ENCODE assay signal across 15 cellular contexts in the genomic region with DNA sequence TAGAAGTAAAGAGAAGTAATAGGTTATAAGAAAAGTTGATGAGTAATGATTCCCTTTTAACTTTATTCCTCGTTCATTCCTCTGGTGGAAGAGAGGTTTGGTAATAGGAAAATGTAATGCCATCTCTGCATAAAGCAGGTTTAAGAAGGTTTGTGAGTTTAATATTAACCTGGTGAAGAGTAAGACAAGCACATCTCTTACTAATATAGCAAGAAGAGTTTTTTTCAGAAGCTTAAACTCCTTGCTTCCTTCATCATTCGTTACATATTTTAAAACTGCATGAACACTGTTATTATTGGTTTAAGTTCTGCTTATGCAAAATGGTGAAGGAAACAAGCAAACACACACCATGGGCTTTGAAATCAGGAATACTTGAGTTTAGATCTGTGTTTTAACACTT.
DNase-seq lines count a peak whose midpoint lies in the region; ATAC-seq and TF ChIP-seq lines count a peak whose summit lies in the region.
"Had no signal": no experiment of that assay in that cellular context is flagged by ENCODE, and none has a peak within 500 bp of the region (broad histone marks: within the 10 kb centered on the region; RNA-seq: fewer than 3 reads in every experiment).

No MANE protein-coding gene starts in this region.

- H3K27me3 ChIP-seq in adipocyte (replicated peaks; ENCODE audit: control insufficient read depth, insufficient read depth, low read length), result no peaks in the 10 kb centered on the region
- H3K27me3 ChIP-seq: gastroesophageal sphincter, upper lobe of right lung had no signal

- H3K4me1 ChIP-seq in adipocyte (ENCODE audit: control insufficient read depth, insufficient read depth, low read length), result peaks cover 5% of the 10 kb centered on the region
- H3K4me1 ChIP-seq: gastroesophageal sphincter, upper lobe of right lung had no signal

- H3K4me3 ChIP-seq in adipocyte (ENCODE audit: low read length), result peak overlapping the region; percentile 24
- H3K4me3 ChIP-seq: dorsolateral prefrontal cortex, gastroesophageal sphincter, upper lobe of right lung had no signal

- peak; percentile 11 for DNase-seq in adipocyte (ENCODE audit: low read depth)
- no peak for DNase-seq in hepatic stellate cell (ENCODE audit: low spot score)
- DNase-seq in DMS153 treated with DMSO at 0.1 percent for 48 hours (lab: John Stamatoyannopoulos, UW; ENCODE audit: unreplicated experiment), result no peak
- DNase-seq in T-helper 1 cell, result no peak
- DNase-seq: dorsolateral prefrontal cortex, left cardiac atrium, NCI-H2227 treated with DMSO at 0.1 percent for 48 hours, T-helper 9 cell, upper lobe of right lung had no signal

- no peak overlapping the region for H3K9ac ChIP-seq in adipocyte (ENCODE audit: low read length)

- peak; percentile 43 for ATAC-seq in GM18505 (IDR thresholded peaks at IDR 0.05; ENCODE audit: unreplicated experiment)
- ATAC-seq in GM21526 (IDR thresholded peaks at IDR 0.05; ENCODE audit: low FRiP score, unreplicated experiment), result peak; percentile 19
- peak; percentile 33 for ATAC-seq in HG03060 (IDR thresholded peaks at IDR 0.05; ENCODE audit: low read depth, unreplicated experiment)
- ATAC-seq in HG03469 (IDR thresholded peaks at IDR 0.05; ENCODE audit: unreplicated experiment), result no peak
- ATAC-seq: gastroesophageal sphincter, Panc1, upper lobe of right lung had no signal

- no peak for TF ChIP-seq POLR2A in GM18505 (IDR thresholded peaks at IDR 0.05; ENCODE audit: borderline replicate concordance, extremely low read depth, insufficient read depth, insufficient read length)

- H3K9me3 ChIP-seq in adipocyte (ENCODE audit: control insufficient read depth, low read length), result no peaks in the 10 kb centered on the region
- H3K9me3 ChIP-seq: gastroesophageal sphincter, upper lobe of right lung had no signal

- H3K36me3 ChIP-seq in adipocyte (ENCODE audit: control insufficient read depth, insufficient read depth, low read length, severe bottlenecking), result no peaks in the 10 kb centered on the region
- H3K36me3 ChIP-seq: gastroesophageal sphincter, upper lobe of right lung had no signal
